1 cellular context compared by ENCODE assay signal in genomic region chr14:68924392-68925158, GRCh38.
A peak's percentile ranks its signal among the peaks of the same experiment; 100 is the strongest.
TF ChIP-seq lines count a peak whose summit lies in the region.

No MANE protein-coding gene starts in this region.

TF ChIP-seq in HepG2, 621 proteins besides CTCF, POLR2A, EP300 and RAD21 (continued from another document):
- 0 out of 2 replicates have a peak, but pooled peaks have one; percentile 37 for TF ChIP-seq ZNF281 (CRISPR knock-in tag; IDR thresholded peaks at IDR 0.05; ENCODE audit: borderline replicate concordance)
